Comparison of ENCODE assay signal across 11 cellular contexts in the genomic region with DNA sequence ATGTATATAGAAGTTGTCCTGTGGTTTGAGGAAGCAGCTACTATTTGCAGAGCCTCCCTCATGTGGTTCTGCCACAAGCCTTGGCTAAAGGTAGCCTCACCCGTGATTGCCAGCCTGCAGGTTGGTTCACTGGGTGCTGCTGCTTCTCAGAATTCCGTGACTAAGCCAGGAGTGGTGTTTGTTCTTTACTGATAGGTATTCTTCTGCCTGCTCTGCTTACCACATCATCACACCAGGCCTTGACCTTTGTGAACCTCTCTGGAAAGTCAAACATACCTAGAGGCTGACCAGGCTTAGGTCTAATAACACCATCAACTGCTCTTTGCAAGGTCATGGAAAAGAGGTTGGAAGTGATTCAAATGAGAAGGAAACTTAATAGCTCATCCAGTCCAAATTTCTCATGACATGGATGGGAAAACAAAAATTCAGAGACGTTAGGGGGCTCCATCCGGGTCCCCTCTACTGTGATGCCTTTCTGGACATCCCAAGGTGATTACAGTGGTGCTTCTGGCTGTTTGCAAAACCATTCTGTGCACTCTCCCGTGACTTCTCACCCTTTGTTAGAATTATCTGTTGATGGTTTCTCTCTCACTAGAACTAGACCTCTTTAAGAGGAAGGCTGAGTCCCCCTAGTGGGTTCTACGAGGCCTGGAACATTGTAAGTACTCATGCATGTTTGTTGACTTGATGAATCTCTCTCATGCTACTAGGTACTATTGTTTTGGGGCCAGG. TPM values are rescaled to one million over a fixed set of nuclear protein-coding genes. Genes with fewer than 3 reads are reported as not detected.
DNase-seq lines count a peak whose midpoint lies in the region; ATAC-seq and TF ChIP-seq lines count a peak whose summit lies in the region.
"Had no signal": no experiment of that assay in that cellular context is flagged by ENCODE, and none has a peak within 500 bp of the region (broad histone marks: within the 10 kb centered on the region; RNA-seq: fewer than 3 reads in every experiment).

No MANE protein-coding gene starts in this region.

- ATAC-seq in mucosa of descending colon: peak; percentile 80
- ATAC-seq in HG02938 (IDR thresholded peaks at IDR 0.05; ENCODE audit: unreplicated experiment): no peak
- no peak for ATAC-seq in HG03175 (IDR thresholded peaks at IDR 0.05; ENCODE audit: unreplicated experiment)

- H3K36me3 ChIP-seq in mucosa of descending colon (ENCODE audit: low read depth): no peaks in the 10 kb centered on the region
- H3K36me3 ChIP-seq: ascending aorta, neutrophil, SJCRH30 had no signal

- DNase-seq in GM03348 (ENCODE audit: low spot score) (peak; percentile 8), HK-2 (ENCODE audit: unreplicated experiment) (peak; percentile 44), astrocyte of the cerebellum (ENCODE audit: low read depth) (no peak), mucosa of descending colon (no peak), NCI-H1092 treated with DMSO at 0.1 percent for 48 hours (lab: John Stamatoyannopoulos, UW) (no peak), CD1c-positive myeloid dendritic cell (ENCODE audit: extremely low spot score) (no peak)

- TF ChIP-seq CTCF in astrocyte of the cerebellum (IDR thresholded peaks at IDR 0.05; ENCODE audit: low read depth, low read length, missing control alignments) (peak; percentile 65), mucosa of descending colon (IDR thresholded peaks at IDR 0.05) (no peak)

- H3K4me3 ChIP-seq in astrocyte of the cerebellum (ENCODE audit: low read depth, low read length) (no peak overlapping the region), mucosa of descending colon (no peak overlapping the region)
- H3K4me3 ChIP-seq: ascending aorta, SJCRH30 had no signal

- peaks cover 1% of the 10 kb centered on the region for H3K4me1 ChIP-seq in mucosa of descending colon (ENCODE audit: low read depth)
- H3K4me1 ChIP-seq: ascending aorta, SJCRH30 had no signal

- H3K9me3 ChIP-seq in mucosa of descending colon: peaks cover 7% of the 10 kb centered on the region
- H3K9me3 ChIP-seq: neutrophil, SJCRH30 had no signal

- in situ Hi-C loops in astrocyte of the cerebellum (cut with HindIII; ENCODE audit: low sequenced_read_pairs): no loop called here

- intact Hi-C loops in mucosa of descending colon (cut with DNase I, micrococcal nuclease): loop anchor here in 1 of 2 donors (10.0 kb wide), 2 partner anchors 511 to 541 kb away; no protein-coding TSS in a partner anchor

RNA-seq across cellular contexts. Expression of a gene that starts 8.5 kb away (rescaled TPM):
- total RNA-seq in mucosa of descending colon: 10 to 100 TPM; 23.3 to 40.7 (median 27.6) TPM

Comparison
In these comparisons a context has a peak if more than half of its experiments do, and no peak if none do; other contexts are left out.
1. DNase-seq: peak in GM03348 (single experiment) and HK-2 (single experiment); none in astrocyte of the cerebellum (single experiment), mucosa of descending colon (0 of 3), NCI-H1092 treated with DMSO at 0.1 percent for 48 hours (single experiment) and CD1c-positive myeloid dendritic cell (single experiment).